In the genomic region with DNA sequence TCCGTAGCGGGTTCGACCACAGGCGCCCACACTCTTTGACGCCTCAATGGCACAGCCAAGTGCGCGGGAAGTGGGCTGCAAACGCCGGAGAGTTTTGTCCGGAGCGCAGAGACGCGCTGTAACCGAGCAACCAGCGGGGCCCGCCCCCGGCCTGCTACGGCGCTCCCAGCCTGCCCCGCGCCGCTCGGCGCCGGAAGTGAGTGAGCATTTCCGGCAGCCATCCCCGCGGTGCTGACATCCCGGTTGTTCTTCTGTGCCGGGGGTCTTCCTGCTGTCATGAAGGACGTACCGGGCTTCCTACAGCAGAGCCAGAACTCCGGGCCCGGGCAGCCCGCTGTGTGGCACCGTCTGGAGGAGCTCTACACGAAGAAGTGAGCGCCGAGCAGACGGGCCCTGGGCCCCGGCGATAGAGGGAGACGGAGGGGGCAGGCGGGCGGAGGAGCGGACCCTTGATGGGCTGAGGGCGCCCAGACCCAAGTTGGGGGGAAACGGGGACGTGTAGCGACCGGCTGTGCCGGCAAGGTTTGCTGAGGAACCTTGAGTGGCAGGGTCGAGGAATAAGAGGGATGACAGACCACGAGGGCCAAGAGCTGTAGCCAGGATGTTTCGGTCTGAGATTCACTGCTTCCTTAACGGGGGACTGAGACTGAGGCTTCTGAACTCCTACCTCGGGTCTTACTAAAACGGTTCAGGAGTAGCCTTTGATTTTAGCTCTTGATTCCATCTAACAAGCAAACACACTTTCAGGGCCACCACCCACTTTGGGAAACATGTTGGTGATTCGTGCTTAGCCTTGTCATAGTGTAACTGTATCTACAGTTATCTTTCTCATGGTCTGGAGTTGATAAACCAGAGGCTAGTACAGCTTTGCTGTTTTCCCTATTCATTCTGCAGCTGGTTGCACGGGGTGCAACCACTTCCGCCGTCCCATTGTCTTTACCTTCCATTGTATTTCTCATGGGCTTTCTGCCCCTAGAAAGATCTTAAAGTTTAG, we compare ENCODE assay signal across 8 cellular contexts. TPM values are rescaled to one million over a fixed set of nuclear protein-coding genes. Genes with fewer than 3 reads are reported as not detected.
DNase-seq lines count a peak whose midpoint lies in the region; ATAC-seq and TF ChIP-seq lines count a peak whose summit lies in the region.

A gene (plus strand): TSS at position 203 of the 994 bp plus-strand sequence. CDS start 74 bp downstream, at position 277.

- peaks cover 0 to 35% of the 10 kb centered on the region in 2 donors for H3K36me3 ChIP-seq in left lung

- H3K4me1 ChIP-seq in left lung: peaks cover 12 to 33% of the 10 kb centered on the region in 2 donors

- no peaks in the 10 kb centered on the region for H3K27me3 ChIP-seq in left lung

- peak within 1 kb of the TSS; percentile 97 to 99 for H3K4me3 ChIP-seq in left lung

- DNase-seq in AG09319 (ENCODE audit: extremely low read depth, low read depth) (peak; percentile 32), NCI-H446 treated with DMSO at 0.1 percent for 48 hours (lab: John Stamatoyannopoulos, UW) (peak; percentile 73), left lung (peak; percentile 88 to 96)
- DNase-seq in activated CD4-positive, alpha-beta T cell treated with anti-CD3 and anti-CD28 coated beads, Interleukin-2, amount 50 U/mL, for 1 hour: peak; percentile 85
- DNase-seq in stimulated activated CD4-positive, alpha-beta T cell treated with anti-CD3 and anti-CD28 coated beads, Interleukin-2, amount 100 ng/mL, for 48 hours: peak; percentile 88 to 89

- H3K27ac Mint-ChIP-seq in dendritic cell treated with granulocyte-macrophage colony-stimulating factor and Interleukin-4, amounts not matched to agents 40 ng/mL and 50 ng/mL, for 4 days: peak within 1 kb of the TSS; percentile 96

- H3K4me1 Mint-ChIP-seq in dendritic cell treated with granulocyte-macrophage colony-stimulating factor and Interleukin-4, amounts not matched to agents 40 ng/mL and 50 ng/mL, for 4 days (ENCODE audit: low read depth): peaks cover 27% of the 10 kb centered on the region

- H3K9me3 Mint-ChIP-seq in dendritic cell treated with granulocyte-macrophage colony-stimulating factor and Interleukin-4, amounts not matched to agents 40 ng/mL and 50 ng/mL, for 4 days: no peaks in the 10 kb centered on the region

- ATAC-seq in GM18873 (IDR thresholded peaks at IDR 0.05; ENCODE audit: low FRiP score, unreplicated experiment): peak; percentile 65
- ATAC-seq in HG03139 (IDR thresholded peaks at IDR 0.05; ENCODE audit: unreplicated experiment): peak; percentile 65
- peak; percentile 96 for ATAC-seq in left lung

- TF ChIP-seq CTCF in AG09319 (IDR thresholded peaks at IDR 0.05; ENCODE audit: low read depth, low read length) (no peak), left lung (IDR thresholded peaks at IDR 0.05) (no peak)

- H3K36me3 Mint-ChIP-seq in dendritic cell treated with granulocyte-macrophage colony-stimulating factor and Interleukin-4, amounts not matched to agents 40 ng/mL and 50 ng/mL, for 4 days (ENCODE audit: low read depth): peaks cover 56% of the 10 kb centered on the region

- peak within 1 kb of the TSS; percentile 95 for H3K4me3 Mint-ChIP-seq in dendritic cell treated with granulocyte-macrophage colony-stimulating factor and Interleukin-4, amounts not matched to agents 40 ng/mL and 50 ng/mL, for 4 days

- intact Hi-C loops in dendritic cell treated with granulocyte-macrophage colony-stimulating factor and Interleukin-4, amounts not matched to agents 40 ng/mL and 50 ng/mL, for 4 days (cut with micrococcal nuclease): loop anchor here (1.0 kb wide), 2 partner anchors 29 to 31 kb away; no protein-coding TSS in a partner anchor
- intact Hi-C loops in left lung (cut with DNase I): no loop called here

- no peaks in the 10 kb centered on the region for H3K9me3 ChIP-seq in left lung

- no peaks in the 10 kb centered on the region for H3K27me3 Mint-ChIP-seq in dendritic cell treated with granulocyte-macrophage colony-stimulating factor and Interleukin-4, amounts not matched to agents 40 ng/mL and 50 ng/mL, for 4 days

- H3K27ac ChIP-seq in left lung: peak within 1 kb of the TSS; percentile 93 to 99

RNA-seq across cellular contexts. Expression of the gene that starts here (rescaled TPM):
- total RNA-seq in left lung: 100 to 1,000 TPM in 1 of 2 donors, 10 to 100 TPM in 1; 78.0 to 131 TPM

Comparison
In these comparisons a context has a peak if more than half of its experiments do, and no peak if none do; other contexts are left out.
1. Peak in every context shown above with its lines: DNase-seq, ATAC-seq, H3K4me3 ChIP-seq and H3K27ac ChIP-seq.
2. DNase-seq: peak in every context shown above with its lines; median percentile 92 in left lung; 88 in stimulated activated CD4-positive, alpha-beta T cell treated with anti-CD3 and anti-CD28 coated beads, Interleukin-2, amount 100 ng/mL, for 48 hours; 85 in activated CD4-positive, alpha-beta T cell treated with anti-CD3 and anti-CD28 coated beads, Interleukin-2, amount 50 U/mL, for 1 hour; 73 in NCI-H446 treated with DMSO at 0.1 percent for 48 hours; 32 in AG09319.